ENCODE assay signal across 17 cellular contexts in the genomic region with DNA sequence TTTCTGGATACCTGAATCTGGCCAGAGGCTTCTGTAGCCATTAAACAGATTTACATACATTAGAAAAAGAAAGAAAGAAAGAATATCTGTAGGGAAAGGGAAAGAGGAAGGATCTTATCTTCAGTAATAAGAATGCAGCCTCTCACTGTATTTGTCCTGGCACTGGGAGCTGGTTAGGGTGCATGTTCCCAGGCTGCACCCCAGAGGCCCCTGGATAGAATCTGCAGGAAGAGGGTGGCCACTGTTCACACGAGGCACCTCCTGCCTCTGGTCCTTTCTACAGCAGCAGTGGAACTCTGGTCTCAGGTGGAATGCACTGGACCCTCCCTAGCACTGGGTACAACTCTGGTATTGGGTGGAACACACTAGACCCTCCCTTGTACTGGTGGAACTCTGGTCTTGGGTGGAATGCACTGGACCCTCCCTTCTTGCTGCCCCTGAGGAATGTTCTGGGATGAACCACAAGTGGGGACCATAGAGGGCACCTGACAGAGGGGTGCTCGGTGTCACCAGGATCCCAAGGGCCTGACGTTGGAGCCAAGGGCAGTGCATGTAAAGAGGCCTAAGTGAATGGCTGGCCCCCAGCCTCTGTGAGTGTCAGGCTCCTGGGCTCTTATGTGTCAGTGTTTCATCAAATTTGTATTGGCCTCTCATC. TPM values are rescaled to one million over a fixed set of nuclear protein-coding genes. Genes with fewer than 3 reads are reported as not detected.
A peak's percentile ranks its signal among the peaks of the same experiment; 100 is the strongest.
DNase-seq lines count a peak whose midpoint lies in the region; ATAC-seq and TF ChIP-seq lines count a peak whose summit lies in the region.
"Had no signal": no experiment of that assay in that cellular context is flagged by ENCODE, and none has a peak within 500 bp of the region (broad histone marks: within the 10 kb centered on the region; RNA-seq: fewer than 3 reads in every experiment).

No MANE protein-coding gene starts in this region.

- H3K9me3 Mint-ChIP-seq in Caco-2 (ENCODE audit: unreplicated experiment): no peaks in the 10 kb centered on the region
- no peaks in the 10 kb centered on the region for H3K9me3 Mint-ChIP-seq in stimulated activated naive CD8-positive, alpha-beta T cell treated with anti-CD3 and anti-CD28 coated beads, Interleukin-15, amount 100 ng/mL, for 72 hours
- H3K9me3 Mint-ChIP-seq: CD8-positive, alpha-beta T cell had no signal

- intact Hi-C loops in Caco-2 (cut with micrococcal nuclease; ENCODE audit: unreplicated experiment): no loop called here

- peak overlapping the region; percentile 31 for H3K27ac Mint-ChIP-seq in Caco-2 (ENCODE audit: unreplicated experiment)
- H3K27ac Mint-ChIP-seq in stimulated activated naive CD8-positive, alpha-beta T cell treated with anti-CD3 and anti-CD28 coated beads, Interleukin-15, amount 100 ng/mL, for 72 hours: no peak overlapping the region
- H3K27ac Mint-ChIP-seq: CD8-positive, alpha-beta T cell had no signal

- no peaks in the 10 kb centered on the region for H3K36me3 Mint-ChIP-seq in Caco-2 (ENCODE audit: insufficient read depth, unreplicated experiment)
- H3K36me3 Mint-ChIP-seq: CD8-positive, alpha-beta T cell had no signal

- H3K4me3 ChIP-seq in Caco-2 (ENCODE audit: low read depth, low read length) (no peak overlapping the region), NT2/D1 (ENCODE audit: insufficient read length, low read depth) (no peak overlapping the region)

- ATAC-seq in stimulated activated naive CD8-positive, alpha-beta T cell treated with anti-CD3 and anti-CD28 coated beads, Interleukin-15, amount 100 ng/mL, for 72 hours: peak; percentile 25
- ATAC-seq in GM19455 (IDR thresholded peaks at IDR 0.05; ENCODE audit: unreplicated experiment) (no peak), SK-N-SH treated with all-trans-retinoic acid at 6 μM for 48 hours (no peak), HG02970 (IDR thresholded peaks at IDR 0.05; ENCODE audit: low FRiP score, unreplicated experiment) (no peak)
- ATAC-seq: CD8-positive, alpha-beta T cell had no signal

- no peak overlapping the region for H3K9ac ChIP-seq in NT2/D1 (ENCODE audit: insufficient read length, low read depth)

- H3K36me3 ChIP-seq in Caco-2 (ENCODE audit: control insufficient read depth, insufficient read depth, low read length) (no peaks in the 10 kb centered on the region), NT2/D1 (ENCODE audit: insufficient read depth, insufficient read length, low read length) (no peaks in the 10 kb centered on the region)

- H3K27me3 ChIP-seq in Caco-2 (replicated peaks; ENCODE audit: control insufficient read depth, insufficient read depth, low read length) (no peaks in the 10 kb centered on the region), NT2/D1 (ENCODE audit: insufficient read depth, insufficient read length) (peaks cover 7% of the 10 kb centered on the region)

- H3K4me1 ChIP-seq in Caco-2 (peaks cover 40% of the 10 kb centered on the region), NT2/D1 (ENCODE audit: insufficient read depth, insufficient read length) (peaks cover 10% of the 10 kb centered on the region)

- H3K9me3 ChIP-seq in Caco-2 (no peaks in the 10 kb centered on the region), NT2/D1 (ENCODE audit: insufficient read depth, low read length) (no peaks in the 10 kb centered on the region)

- CTCF ChIA-PET in Caco-2 (lab: Charles Lee): no interaction called here

- DNase-seq in Caco-2: no peak
- peak; percentile 18 for DNase-seq in NT2/D1 (ENCODE audit: low read depth, low spot score)
- peak; percentile 55 for DNase-seq in mesenteric fat pad (ENCODE audit: low spot score)
- DNase-seq in stimulated activated naive CD8-positive, alpha-beta T cell treated with anti-CD3 and anti-CD28 coated beads, Interleukin-15, amount 100 ng/mL, for 72 hours: no peak
- DNase-seq in amniotic stem cell (lab: John Stamatoyannopoulos, UW): no peak
- DNase-seq: DMS79, HCEC 1CT, Karpas-422, NCI-H1105, NCI-H1694, NCI-H226, NCI-H524 treated with DMSO at 0.1 percent for 48 hours, SHP77 had no signal

- POLR2A ChIA-PET in Caco-2 (lab: Charles Lee): no interaction called here

- TF ChIP-seq CTCF in Caco-2 (IDR thresholded peaks at IDR 0.05; ENCODE audit: insufficient read depth in 1 of 2, low read depth in 1 of 2, low read length in 1 of 2, severe bottlenecking in 1 of 2, unreplicated experiment in 1 of 2): no peak

- no peaks in the 10 kb centered on the region for H3K27me3 Mint-ChIP-seq in Caco-2 (ENCODE audit: insufficient read depth, unreplicated experiment)
- peaks cover 24% of the 10 kb centered on the region for H3K27me3 Mint-ChIP-seq in stimulated activated naive CD8-positive, alpha-beta T cell treated with anti-CD3 and anti-CD28 coated beads, Interleukin-15, amount 100 ng/mL, for 72 hours

- no peak overlapping the region for H3K4me3 Mint-ChIP-seq in Caco-2 (ENCODE audit: unreplicated experiment)
- H3K4me3 Mint-ChIP-seq in stimulated activated naive CD8-positive, alpha-beta T cell treated with anti-CD3 and anti-CD28 coated beads, Interleukin-15, amount 100 ng/mL, for 72 hours: no peak overlapping the region
- H3K4me3 Mint-ChIP-seq: CD8-positive, alpha-beta T cell had no signal

- no TSS peak for BruUV-seq in Caco-2 (replicated peaks; lab: Mats Ljungman, UMichigan)

- H3K4me1 Mint-ChIP-seq in Caco-2 (ENCODE audit: low read depth, unreplicated experiment): peaks cover 10% of the 10 kb centered on the region
- H3K4me1 Mint-ChIP-seq in stimulated activated naive CD8-positive, alpha-beta T cell treated with anti-CD3 and anti-CD28 coated beads, Interleukin-15, amount 100 ng/mL, for 72 hours: no peaks in the 10 kb centered on the region

TF ChIP-seq in SK-N-SH treated with all-trans-retinoic acid at 6 μM for 48 hours, 23 proteins besides CTCF, POLR2A, EP300 and RAD21:
- TF ChIP-seq SNAI2 (CRISPR knock-in tag; IDR thresholded peaks at IDR 0.05): no peak
- TF ChIP-seq, protein P1, sequence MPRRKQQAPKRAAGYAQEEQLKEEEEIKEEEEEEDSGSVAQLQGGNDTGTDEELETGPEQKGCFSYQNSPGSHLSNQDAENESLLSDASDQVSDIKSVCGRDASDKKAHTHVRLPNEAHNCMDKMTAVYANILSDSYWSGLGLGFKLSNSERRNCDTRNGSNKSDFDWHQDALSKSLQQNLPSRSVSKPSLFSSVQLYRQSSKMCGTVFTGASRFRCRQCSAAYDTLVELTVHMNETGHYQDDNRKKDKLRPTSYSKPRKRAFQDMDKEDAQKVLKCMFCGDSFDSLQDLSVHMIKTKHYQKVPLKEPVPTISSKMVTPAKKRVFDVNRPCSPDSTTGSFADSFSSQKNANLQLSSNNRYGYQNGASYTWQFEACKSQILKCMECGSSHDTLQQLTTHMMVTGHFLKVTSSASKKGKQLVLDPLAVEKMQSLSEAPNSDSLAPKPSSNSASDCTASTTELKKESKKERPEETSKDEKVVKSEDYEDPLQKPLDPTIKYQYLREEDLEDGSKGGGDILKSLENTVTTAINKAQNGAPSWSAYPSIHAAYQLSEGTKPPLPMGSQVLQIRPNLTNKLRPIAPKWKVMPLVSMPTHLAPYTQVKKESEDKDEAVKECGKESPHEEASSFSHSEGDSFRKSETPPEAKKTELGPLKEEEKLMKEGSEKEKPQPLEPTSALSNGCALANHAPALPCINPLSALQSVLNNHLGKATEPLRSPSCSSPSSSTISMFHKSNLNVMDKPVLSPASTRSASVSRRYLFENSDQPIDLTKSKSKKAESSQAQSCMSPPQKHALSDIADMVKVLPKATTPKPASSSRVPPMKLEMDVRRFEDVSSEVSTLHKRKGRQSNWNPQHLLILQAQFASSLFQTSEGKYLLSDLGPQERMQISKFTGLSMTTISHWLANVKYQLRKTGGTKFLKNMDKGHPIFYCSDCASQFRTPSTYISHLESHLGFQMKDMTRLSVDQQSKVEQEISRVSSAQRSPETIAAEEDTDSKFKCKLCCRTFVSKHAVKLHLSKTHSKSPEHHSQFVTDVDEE (CRISPR knock-in tag; IDR thresholded peaks at IDR 0.05): no peak
- no peak for TF ChIP-seq ZNF8 (CRISPR knock-in tag; IDR thresholded peaks at IDR 0.05)
- TF ChIP-seq ZFP3 (CRISPR knock-in tag; IDR thresholded peaks at IDR 0.05): no peak
- TF ChIP-seq PPARA (CRISPR knock-in tag; IDR thresholded peaks at IDR 0.05; ENCODE audit: borderline replicate concordance): no peak
- no peak for TF ChIP-seq ZNF565 (CRISPR knock-in tag; conservative IDR thresholded peaks at IDR 0.05; ENCODE audit: low read depth)
- TF ChIP-seq ARNTL (CRISPR knock-in tag; IDR thresholded peaks at IDR 0.05; ENCODE audit: borderline replicate concordance, low read depth): no peak
- no peak for TF ChIP-seq CSDC2 (CRISPR knock-in tag; IDR thresholded peaks at IDR 0.05)
- no peak for TF ChIP-seq BACH2 (CRISPR knock-in tag; IDR thresholded peaks at IDR 0.05; ENCODE audit: borderline replicate concordance)
- TF ChIP-seq ESRRG (CRISPR knock-in tag; IDR thresholded peaks at IDR 0.05): no peak
- TF ChIP-seq OSR1 (CRISPR knock-in tag; IDR thresholded peaks at IDR 0.05): no peak
- TF ChIP-seq ZFP30 (CRISPR knock-in tag; IDR thresholded peaks at IDR 0.05): no peak
- no peak for TF ChIP-seq RARB (CRISPR knock-in tag; IDR thresholded peaks at IDR 0.05)
- TF ChIP-seq, protein P2, sequence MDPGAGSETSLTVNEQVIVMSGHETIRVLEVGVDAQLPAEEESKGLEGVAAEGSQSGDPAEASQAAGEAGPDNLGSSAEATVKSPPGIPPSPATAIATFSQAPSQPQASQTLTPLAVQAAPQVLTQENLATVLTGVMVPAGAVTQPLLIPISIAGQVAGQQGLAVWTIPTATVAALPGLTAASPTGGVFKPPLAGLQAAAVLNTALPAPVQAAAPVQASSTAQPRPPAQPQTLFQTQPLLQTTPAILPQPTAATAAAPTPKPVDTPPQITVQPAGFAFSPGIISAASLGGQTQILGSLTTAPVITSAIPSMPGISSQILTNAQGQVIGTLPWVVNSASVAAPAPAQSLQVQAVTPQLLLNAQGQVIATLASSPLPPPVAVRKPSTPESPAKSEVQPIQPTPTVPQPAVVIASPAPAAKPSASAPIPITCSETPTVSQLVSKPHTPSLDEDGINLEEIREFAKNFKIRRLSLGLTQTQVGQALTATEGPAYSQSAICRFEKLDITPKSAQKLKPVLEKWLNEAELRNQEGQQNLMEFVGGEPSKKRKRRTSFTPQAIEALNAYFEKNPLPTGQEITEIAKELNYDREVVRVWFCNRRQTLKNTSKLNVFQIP (CRISPR knock-in tag; IDR thresholded peaks at IDR 0.05; ENCODE audit: borderline replicate concordance, low read depth): no peak

RNA-seq across cellular contexts. Expression of a gene that starts 27.4 kb away (rescaled TPM):
- 0.12 and 0.25 TPM in 2 replicates for total RNA-seq in Caco-2 (2022)
- 228 TPM for total RNA-seq in mesenteric fat pad

Comparison
In these comparisons a context has a peak if more than half of its experiments do, and no peak if none do; other contexts are left out.
1. DNase-seq: peak in NT2/D1 (single experiment) and mesenteric fat pad (single experiment); none in Caco-2 (0 of 2), stimulated activated naive CD8-positive, alpha-beta T cell treated with anti-CD3 and anti-CD28 coated beads, Interleukin-15, amount 100 ng/mL, for 72 hours (0 of 2) and amniotic stem cell (single experiment).
2. RNA of a gene that starts 27.4 kb away (total RNA-seq): 228 TPM in mesenteric fat pad (single experiment); 0.12 to 0.25 TPM in Caco-2; every median in the first group is over 100 times any median in the second.